ENCODE assay signal across 8 cellular contexts in the genomic region with DNA sequence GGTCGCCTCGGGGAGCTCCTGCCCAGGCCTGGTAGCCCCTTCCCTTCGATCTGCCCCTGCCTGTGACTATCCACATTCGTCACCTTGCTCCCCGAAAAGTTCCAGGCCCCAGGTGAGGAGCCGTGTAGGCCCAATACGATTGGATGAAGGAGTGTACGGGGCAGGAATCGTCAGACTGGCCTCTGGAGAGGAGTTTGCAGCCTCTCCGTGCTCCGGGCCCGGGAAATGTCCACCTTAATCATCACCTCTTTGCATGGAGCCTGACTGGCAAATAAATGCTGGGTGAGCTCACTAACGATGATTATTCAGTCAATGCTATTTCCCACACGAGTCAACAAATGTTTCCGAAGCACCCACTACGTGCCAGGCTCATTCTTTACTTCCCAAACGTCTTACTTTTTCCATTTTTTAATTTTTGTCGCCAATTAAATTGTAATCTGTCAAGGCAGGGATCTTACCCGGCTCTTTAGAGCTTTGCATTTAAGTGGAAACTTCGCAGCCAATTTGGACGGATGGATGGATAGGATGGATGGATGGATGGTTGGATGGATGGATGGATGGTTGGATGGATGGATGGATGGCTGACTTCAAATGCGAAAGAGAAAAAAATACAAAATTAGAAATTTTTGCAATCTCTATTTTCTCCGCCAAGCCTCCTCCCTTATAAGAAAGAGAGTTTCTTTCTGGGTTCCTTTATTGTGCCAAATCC. TPM values are rescaled to one million over a fixed set of nuclear protein-coding genes. Genes with fewer than 3 reads are reported as not detected.
DNase-seq lines count a peak whose midpoint lies in the region; ATAC-seq and TF ChIP-seq lines count a peak whose summit lies in the region.

No MANE protein-coding gene starts in this region.

- POLR2A ChIA-PET in naive thymus-derived CD8-positive, alpha-beta T cell (lab: Charles Lee): interaction anchor here (1.1 to 4.0 kb wide), 13 partner anchors 8 to 52 kb away, joined by 3 to 62 read pairs (median 6); partner anchors contain the start of genes GPR180 and TGDS

- H3K27me3 Mint-ChIP-seq in naive thymus-derived CD8-positive, alpha-beta T cell: peaks cover 0 to 5% (median 0%) of the 10 kb centered on the region in 5 donors

- DNase-seq in NCI-H345 treated with DMSO at 0.1 percent for 48 hours (lab: John Stamatoyannopoulos, UW; ENCODE audit: unreplicated experiment): peak; percentile 35
- no peak for DNase-seq in NCI-H345 (lab: John Stamatoyannopoulos, UW)
- peak; percentile 85 for DNase-seq in SHP77 treated with DMSO at 0.1 percent for 48 hours (lab: John Stamatoyannopoulos, UW)
- DNase-seq in epithelial cell of esophagus (ENCODE audit: low read depth): peak; percentile 67
- no peak for DNase-seq in naive thymus-derived CD8-positive, alpha-beta T cell
- DNase-seq in glomerular visceral epithelial cell (ENCODE audit: extremely low spot score): no peak

- peaks cover 0 to 11% (median 0%) of the 10 kb centered on the region in 9 donors for H3K9me3 Mint-ChIP-seq in naive thymus-derived CD8-positive, alpha-beta T cell

- TF ChIP-seq CTCF in epithelial cell of esophagus (IDR thresholded peaks at IDR 0.05; ENCODE audit: insufficient read depth, low read depth, low read length, missing control alignments): no peak

- H3K4me3 Mint-ChIP-seq in naive thymus-derived CD8-positive, alpha-beta T cell: peak overlapping the region; percentile 89 to 99 (median 94)

- H3K4me3 ChIP-seq in epithelial cell of esophagus (ENCODE audit: low read length): peak overlapping the region; percentile 82

- peak overlapping the region; percentile 95 to 100 (median 98) for H3K27ac Mint-ChIP-seq in naive thymus-derived CD8-positive, alpha-beta T cell

- peaks cover 2 to 9% (median 4%) of the 10 kb centered on the region in 3 donors for H3K36me3 Mint-ChIP-seq in naive thymus-derived CD8-positive, alpha-beta T cell

- peaks cover 14 to 33% (median 25%) of the 10 kb centered on the region in 4 donors for H3K4me1 Mint-ChIP-seq in naive thymus-derived CD8-positive, alpha-beta T cell

- peak; percentile 5 for ATAC-seq in HG02870 (IDR thresholded peaks at IDR 0.05; ENCODE audit: unreplicated experiment)
- ATAC-seq in naive thymus-derived CD8-positive, alpha-beta T cell: no peak
- ATAC-seq in HG03521 (IDR thresholded peaks at IDR 0.05; ENCODE audit: unreplicated experiment): no peak

RNA-seq across cellular contexts. Expression of gene TGDS, which starts 45.8 kb away (rescaled TPM):
- 10 to 100 TPM; 16.3 to 16.7 TPM for total RNA-seq in naive thymus-derived CD8-positive, alpha-beta T cell
- polyA plus RNA-seq in naive thymus-derived CD8-positive, alpha-beta T cell: 10 to 100 TPM in 2 of 3 donors, 1 to 10 TPM in 1; 8.5 to 14.4 (median 13.2) TPM

RNA-seq across cellular contexts. Expression of gene GPR180, which starts 51.5 kb away (rescaled TPM):
- total RNA-seq in naive thymus-derived CD8-positive, alpha-beta T cell: 1 to 10 TPM; 3.1 to 3.4 TPM
- 1 to 10 TPM in 2 of 3 donors, under 1 TPM in 1; 0.96 to 1.8 (median 1.1) TPM for polyA plus RNA-seq in naive thymus-derived CD8-positive, alpha-beta T cell

Comparison
In these comparisons a context has a peak if more than half of its experiments do, and no peak if none do; other contexts are left out.
1. DNase-seq: peak in NCI-H345 treated with DMSO at 0.1 percent for 48 hours (single experiment), SHP77 treated with DMSO at 0.1 percent for 48 hours (single experiment) and epithelial cell of esophagus (single experiment); none in NCI-H345 (single experiment), naive thymus-derived CD8-positive, alpha-beta T cell (0 of 10) and glomerular visceral epithelial cell (single experiment).